ENCODE assay signal across 20 cellular contexts in the genomic region with DNA sequence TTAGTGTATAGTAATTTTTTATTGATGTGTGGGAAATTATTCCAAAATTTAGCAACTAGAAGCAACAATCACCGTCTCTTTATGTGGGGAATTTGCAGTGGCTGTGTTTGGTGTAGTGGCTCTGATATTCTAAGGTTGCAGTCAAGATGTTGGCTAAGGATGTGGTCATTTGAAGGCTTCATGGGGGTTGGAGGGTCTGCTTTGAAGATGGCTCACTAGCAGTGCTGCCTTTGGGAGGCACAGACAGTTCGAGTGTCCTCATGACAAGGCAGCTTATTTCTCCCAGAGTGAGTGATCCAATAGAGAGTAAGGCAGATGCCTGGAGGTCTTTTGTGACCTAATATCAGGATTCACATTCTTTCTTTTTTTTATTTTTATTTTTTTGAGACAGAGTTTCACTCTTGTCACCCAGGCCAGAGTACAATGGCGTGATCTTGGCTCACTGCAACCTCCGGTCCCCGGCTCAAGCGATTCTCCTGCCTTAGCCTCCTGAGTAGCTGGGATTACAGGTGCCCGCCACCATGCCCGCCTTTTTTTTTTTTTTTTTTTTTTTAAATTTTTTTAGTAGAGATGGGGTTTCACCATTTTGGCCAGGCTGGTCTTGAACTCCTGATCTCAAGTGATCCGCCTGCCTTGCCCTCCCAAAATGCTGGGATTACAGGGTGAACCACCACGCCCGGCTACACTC. TPM values are rescaled to one million over a fixed set of nuclear protein-coding genes. Genes with fewer than 3 reads are reported as not detected.
DNase-seq lines count a peak whose midpoint lies in the region; ATAC-seq and TF ChIP-seq lines count a peak whose summit lies in the region.
"Had no signal": no experiment of that assay in that cellular context is flagged by ENCODE, and none has a peak within 500 bp of the region (broad histone marks: within the 10 kb centered on the region; RNA-seq: fewer than 3 reads in every experiment).

No MANE protein-coding gene starts in this region.

- H3K9me3 ChIP-seq in HEK293 (ENCODE audit: control insufficient read depth, insufficient read depth, low read depth, low read length) = no peaks in the 10 kb centered on the region

- no peak for DNase-seq in activated CD8-positive, alpha-beta memory T cell treated with anti-CD3 and anti-CD28 coated beads, Interleukin-2, amount 10 ng/mL, durations not matched to agents 7 days and 5 days
- DNase-seq in activated CD8-positive, alpha-beta memory T cell treated with anti-CD3 and anti-CD28 coated beads for 24 hours = no peak
- DNase-seq in nephron progenitor cell = no peak
- no peak for DNase-seq in AG08395 (ENCODE audit: low spot score)
- DNase-seq: C1 segment of cervical spinal cord; CD8-positive, alpha-beta memory T cell; DMS79 treated with DMSO at 0.1 percent for 48 hours; HCEC 1CT; Kasumi-1; MM.1S; NCI-H1092; NCI-H1436 treated with DMSO at 0.1 percent for 48 hours; NCI-H2029; NCI-H2171; NCI-H446; Right ventricle myocardium superior had no signal

- POLR2A ChIA-PET in HEK293 (lab: Yijun Ruan, JAX) = interaction anchor here (1.3 kb wide), 1 partner anchor 14 kb away, joined by 3 read pairs; no protein-coding TSS in a partner anchor

- H3K9me3 Mint-ChIP-seq in activated CD8-positive, alpha-beta memory T cell treated with anti-CD3 and anti-CD28 coated beads, Interleukin-2, amount 10 ng/mL, durations not matched to agents 7 days and 5 days (ENCODE audit: low read depth) = no peaks in the 10 kb centered on the region
- no peaks in the 10 kb centered on the region for H3K9me3 Mint-ChIP-seq in activated T-helper 17 cell treated with anti-CD3 and anti-CD28 coated beads, Interleukin-2, amount 50 U/mL, for 72 hours
- no peaks in the 10 kb centered on the region for H3K9me3 Mint-ChIP-seq in nephron progenitor cell
- H3K9me3 Mint-ChIP-seq: CD8-positive, alpha-beta memory T cell had no signal

- no peak overlapping the region for H3K4me3 ChIP-seq in HEK293 (ENCODE audit: low read depth, low read length)

- CTCF ChIA-PET in activated CD8-positive, alpha-beta memory T cell treated with anti-CD3 and anti-CD28 coated beads, Interleukin-2, amount 10 ng/mL, durations not matched to agents 7 days and 5 days (lab: Charles Lee) = interaction anchor here (0.6 to 1.4 kb wide), 2 partner anchors 27 to 39 kb away, joined by 3 to 4 read pairs; no protein-coding TSS in a partner anchor
- CTCF ChIA-PET in HEK293 (lab: Yijun Ruan, JAX) = interaction anchor here (0.7 to 1.0 kb wide), 2 partner anchors 14 to 28 kb away, joined by 4 read pairs; no protein-coding TSS in a partner anchor

- no peaks in the 10 kb centered on the region for H3K27me3 Mint-ChIP-seq in activated CD8-positive, alpha-beta memory T cell treated with anti-CD3 and anti-CD28 coated beads, Interleukin-2, amount 10 ng/mL, durations not matched to agents 7 days and 5 days
- no peaks in the 10 kb centered on the region for H3K27me3 Mint-ChIP-seq in activated T-helper 17 cell treated with anti-CD3 and anti-CD28 coated beads, Interleukin-2, amount 50 U/mL, for 72 hours
- H3K27me3 Mint-ChIP-seq in nephron progenitor cell (ENCODE audit: low read depth, poor library complexity) = no peaks in the 10 kb centered on the region
- H3K27me3 Mint-ChIP-seq: CD8-positive, alpha-beta memory T cell had no signal

- H3K36me3 Mint-ChIP-seq in activated CD8-positive, alpha-beta memory T cell treated with anti-CD3 and anti-CD28 coated beads, Interleukin-2, amount 10 ng/mL, durations not matched to agents 7 days and 5 days = peaks cover 55% of the 10 kb centered on the region
- no peaks in the 10 kb centered on the region for H3K36me3 Mint-ChIP-seq in activated T-helper 17 cell treated with anti-CD3 and anti-CD28 coated beads, Interleukin-2, amount 50 U/mL, for 72 hours (ENCODE audit: low read depth)
- peaks cover 64% of the 10 kb centered on the region for H3K36me3 Mint-ChIP-seq in nephron progenitor cell (ENCODE audit: low read depth)

- H3K4me3 Mint-ChIP-seq in activated CD8-positive, alpha-beta memory T cell treated with anti-CD3 and anti-CD28 coated beads, Interleukin-2, amount 10 ng/mL, durations not matched to agents 7 days and 5 days = no peak overlapping the region
- H3K4me3 Mint-ChIP-seq in activated T-helper 17 cell treated with anti-CD3 and anti-CD28 coated beads, Interleukin-2, amount 50 U/mL, for 72 hours = peak overlapping the region; percentile 62
- H3K4me3 Mint-ChIP-seq in nephron progenitor cell = no peak overlapping the region

- no peak overlapping the region for H3K27ac ChIP-seq in HEK293 (ENCODE audit: extremely low read depth, low read depth, low read length)

- TF ChIP-seq CTCF in HEK293 (tag by site-specific recombination; IDR thresholded peaks at IDR 0.05) (no peak), nephron progenitor cell (IDR thresholded peaks at IDR 0.05) (no peak)

- H3K27ac Mint-ChIP-seq in activated CD8-positive, alpha-beta memory T cell treated with anti-CD3 and anti-CD28 coated beads, Interleukin-2, amount 10 ng/mL, durations not matched to agents 7 days and 5 days = peak overlapping the region; percentile 34
- peak overlapping the region; percentile 28 for H3K27ac Mint-ChIP-seq in activated T-helper 17 cell treated with anti-CD3 and anti-CD28 coated beads, Interleukin-2, amount 50 U/mL, for 72 hours
- peak overlapping the region; percentile 52 for H3K27ac Mint-ChIP-seq in nephron progenitor cell

- no peak for ATAC-seq in activated CD8-positive, alpha-beta memory T cell treated with anti-CD3 and anti-CD28 coated beads, Interleukin-2, amount 10 ng/mL, durations not matched to agents 7 days and 5 days
- no peak for ATAC-seq in activated T-helper 17 cell treated with anti-CD3 and anti-CD28 coated beads, Interleukin-2, amount 50 U/mL, for 72 hours (replicated peaks)
- ATAC-seq in GM21825 (IDR thresholded peaks at IDR 0.05; ENCODE audit: unreplicated experiment) (no peak), HG03025 (IDR thresholded peaks at IDR 0.05; ENCODE audit: low FRiP score, unreplicated experiment) (no peak)

- peaks cover 34% of the 10 kb centered on the region for H3K4me1 Mint-ChIP-seq in activated CD8-positive, alpha-beta memory T cell treated with anti-CD3 and anti-CD28 coated beads, Interleukin-2, amount 10 ng/mL, durations not matched to agents 7 days and 5 days
- H3K4me1 Mint-ChIP-seq in activated T-helper 17 cell treated with anti-CD3 and anti-CD28 coated beads, Interleukin-2, amount 50 U/mL, for 72 hours = peaks cover 29% of the 10 kb centered on the region
- H3K4me1 Mint-ChIP-seq in nephron progenitor cell = no peaks in the 10 kb centered on the region

- no peaks in the 10 kb centered on the region for H3K4me1 ChIP-seq in HEK293 (ENCODE audit: control insufficient read depth, insufficient read depth, low read length)

- H3K36me3 ChIP-seq in HEK293 (ENCODE audit: control insufficient read depth in 2 of 2, insufficient read depth in 1 of 2, low read length in 2 of 2) = peaks cover 84 to 98% of the 10 kb centered on the region in 2 experiments

TF ChIP-seq in HEK293, 187 proteins besides CTCF, POLR2A, EP300 and RAD21:
- TF ChIP-seq ZNF138 (tag by site-specific recombination; IDR thresholded peaks at IDR 0.05; ENCODE audit: borderline replicate concordance) = no peak
- TF ChIP-seq INSM2 (tag by site-specific recombination; IDR thresholded peaks at IDR 0.05) = no peak
- TF ChIP-seq, protein P1, sequence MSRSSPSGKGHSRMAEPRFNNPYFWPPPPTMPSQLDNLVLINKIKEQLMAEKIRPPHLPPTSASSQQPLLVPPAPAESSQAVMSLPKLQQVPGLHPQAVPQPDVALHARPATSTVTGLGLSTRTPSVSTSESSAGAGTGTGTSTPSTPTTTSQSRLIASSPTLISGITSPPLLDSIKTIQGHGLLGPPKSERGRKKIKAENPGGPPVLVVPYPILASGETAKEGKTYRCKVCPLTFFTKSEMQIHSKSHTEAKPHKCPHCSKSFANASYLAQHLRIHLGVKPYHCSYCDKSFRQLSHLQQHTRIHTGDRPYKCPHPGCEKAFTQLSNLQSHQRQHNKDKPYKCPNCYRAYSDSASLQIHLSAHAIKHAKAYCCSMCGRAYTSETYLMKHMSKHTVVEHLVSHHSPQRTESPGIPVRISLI (tag by site-specific recombination; IDR thresholded peaks at IDR 0.05) = peak; percentile 96
- TF ChIP-seq ZNF10 (tag by site-specific recombination; IDR thresholded peaks at IDR 0.05) = no peak
- TF ChIP-seq ZNF114 (tag by site-specific recombination; IDR thresholded peaks at IDR 0.05) = no peak
- no peak for TF ChIP-seq ZNF169 (tag by site-specific recombination; IDR thresholded peaks at IDR 0.05)
TF ChIP-seq in HEK293: peak in this region for 1.

RNA-seq across cellular contexts. Expression of gene GPI, which starts 8.7 kb away (rescaled TPM):
- total RNA-seq in activated CD8-positive, alpha-beta memory T cell treated with anti-CD3 and anti-CD28 coated beads, Interleukin-2, amount 10 ng/mL, durations not matched to agents 7 days and 5 days = 100 to 1,000 TPM; 501 to 600 TPM
- total RNA-seq in activated T-helper 17 cell treated with anti-CD3 and anti-CD28 coated beads, Interleukin-2, amount 50 U/mL, for 72 hours = 1,000 to 10,000 TPM in 1 of 2 donors, 100 to 1,000 TPM in 1; 862 to 1,104 TPM

RNA-seq across cellular contexts. Expression of gene PDCD2L, which starts 30.5 kb away (rescaled TPM):
- 10 to 100 TPM; 11.2 to 19.6 TPM for total RNA-seq in activated CD8-positive, alpha-beta memory T cell treated with anti-CD3 and anti-CD28 coated beads, Interleukin-2, amount 10 ng/mL, durations not matched to agents 7 days and 5 days
- 10 to 100 TPM; 11.9 to 30.4 TPM for total RNA-seq in activated T-helper 17 cell treated with anti-CD3 and anti-CD28 coated beads, Interleukin-2, amount 50 U/mL, for 72 hours

RNA-seq across cellular contexts. Expression of gene UBA2, which starts 54.4 kb away (rescaled TPM):
- 100 to 1,000 TPM; 123 to 139 TPM for total RNA-seq in activated CD8-positive, alpha-beta memory T cell treated with anti-CD3 and anti-CD28 coated beads, Interleukin-2, amount 10 ng/mL, durations not matched to agents 7 days and 5 days
- 100 to 1,000 TPM; 125 to 159 TPM for total RNA-seq in activated T-helper 17 cell treated with anti-CD3 and anti-CD28 coated beads, Interleukin-2, amount 50 U/mL, for 72 hours
